8 cellular contexts compared by ENCODE assay signal in genomic region chr3:11651900-11652299, GRCh38. TPM values are rescaled to one million over a fixed set of nuclear protein-coding genes. Genes with fewer than 3 reads are reported as not detected.
DNase-seq lines count a peak whose midpoint lies in the region; ATAC-seq, FAIRE-seq and TF ChIP-seq lines count a peak whose summit lies in the region.

No MANE protein-coding gene starts in this region.

- H4K20me1 ChIP-seq in H1 (replicated peaks in 1 of 2; ENCODE audit: control insufficient read depth in 1 of 2, insufficient read depth in 2 of 2, low read length in 2 of 2): peaks cover 2 to 4% of the 10 kb centered on the region in 2 experiments

- H2BK5ac ChIP-seq in H1 (ENCODE audit: low read depth, low read length): no peak overlapping the region

- no peak overlapping the region for H3K56ac ChIP-seq in H1 (replicated peaks; ENCODE audit: insufficient read length, low read depth, low read length)

- H3K9me3 Mint-ChIP-seq in effector memory CD8-positive, alpha-beta T cell: no peaks in the 10 kb centered on the region

- no peak overlapping the region for H2AK5ac ChIP-seq in H1 (ENCODE audit: low read depth, low read length)

- no peak for ATAC-seq in HG03095 (IDR thresholded peaks at IDR 0.05; ENCODE audit: unreplicated experiment)
- ATAC-seq in esophagus mucosa: no peak
- ATAC-seq in GM18498 (IDR thresholded peaks at IDR 0.05; ENCODE audit: unreplicated experiment): no peak
- ATAC-seq in effector memory CD8-positive, alpha-beta T cell (replicated peaks): no peak

- H3K4me2 ChIP-seq in H1 (ENCODE audit: insufficient read depth in 1 of 2, low read depth in 2 of 2, low read length in 2 of 2): no peak overlapping the region
- H3K4me2 ChIP-seq in parathyroid adenoma (ENCODE audit: low read length): no peak overlapping the region

- no peak overlapping the region for H2BK15ac ChIP-seq in H1 (ENCODE audit: low read length)

- no peak for FAIRE-seq in H1 (lab: Jason Lieb, UNC)

- H4K91ac ChIP-seq in H1 (replicated peaks; ENCODE audit: insufficient read length, low read length): no peak overlapping the region

- H2BK120ac ChIP-seq in H1 (replicated peaks; ENCODE audit: low read depth, low read length): no peak overlapping the region

- no peak overlapping the region for H4K5ac ChIP-seq in H1 (ENCODE audit: insufficient read length, low read depth, low read length)

- H3K4me1 Mint-ChIP-seq in effector memory CD8-positive, alpha-beta T cell (ENCODE audit: low read depth in 2 of 2): peaks cover 5 to 7% of the 10 kb centered on the region in 2 donors

- no peaks in the 10 kb centered on the region for H3K36me3 ChIP-seq in H1 (ENCODE audit: control insufficient read depth in 2 of 4, insufficient read depth in 4 of 4, low read length in 3 of 4)
- no peaks in the 10 kb centered on the region for H3K36me3 ChIP-seq in parathyroid adenoma (ENCODE audit: control insufficient read depth, insufficient read depth, low read length)

- no peak overlapping the region for H4K8ac ChIP-seq in H1 (ENCODE audit: extremely low read depth, insufficient read depth, low read length)

- no peak overlapping the region for H3K4me3 Mint-ChIP-seq in effector memory CD8-positive, alpha-beta T cell

- POLR2A ChIA-PET in H1 (lab: Charles Lee; ENCODE audit: partially characterized antibody): no interaction called here

- CTCF ChIA-PET in H1 (lab: Charles Lee; ENCODE audit: partially characterized antibody): interaction anchor here (0.6 to 5.4 kb wide), 33 partner anchors 10 to 546 kb away, joined by 3 to 79 read pairs (median 4); no protein-coding TSS in a partner anchor

- no peak for DNase-seq in GM12864 (ENCODE audit: low read depth)
- peak; percentile 42 for DNase-seq in NCI-H69 (lab: John Stamatoyannopoulos, UW)
- DNase-seq in H1 (ENCODE audit: low read depth in 1 of 2, low spot score in 2 of 2): no peak
- no peak for DNase-seq in effector memory CD8-positive, alpha-beta T cell

- H3K27me3 ChIP-seq in H1 (replicated peaks in 1 of 4; ENCODE audit: control insufficient read depth in 3 of 4, extremely low read depth in 1 of 4, insufficient read depth in 3 of 4, low read length in 3 of 4) (no peaks in the 10 kb centered on the region), parathyroid adenoma (ENCODE audit: control insufficient read depth, insufficient read depth, low read length) (no peaks in the 10 kb centered on the region)

- H3K4me1 ChIP-seq in H1 (replicated peaks in 1 of 4; ENCODE audit: control insufficient read depth in 3 of 4, insufficient read depth in 4 of 4, low read length in 3 of 4) (peaks cover 2 to 11% (median 5%) of the 10 kb centered on the region in 4 experiments; a peak in 4 of 7 replicates), parathyroid adenoma (no peaks in the 10 kb centered on the region)

- no peaks in the 10 kb centered on the region for H3K23me2 ChIP-seq in H1 (ENCODE audit: low read depth, low read length)

- H3K9ac ChIP-seq in H1 (replicated peaks in 1 of 4; ENCODE audit: extremely low read depth in 1 of 4, low read depth in 3 of 4, low read length in 3 of 4) (no peak overlapping the region), parathyroid adenoma (no peak overlapping the region)

- no peak overlapping the region for H3K14ac ChIP-seq in H1 (ENCODE audit: insufficient read length)

- no peak overlapping the region for H3K4ac ChIP-seq in H1 (replicated peaks; ENCODE audit: insufficient read length, low read depth, low read length)

- H3K27me3 Mint-ChIP-seq in effector memory CD8-positive, alpha-beta T cell: no peaks in the 10 kb centered on the region

- no peak overlapping the region for H2BK20ac ChIP-seq in H1 (ENCODE audit: low read length)

- H3K36me3 Mint-ChIP-seq in effector memory CD8-positive, alpha-beta T cell (ENCODE audit: insufficient read depth): no peaks in the 10 kb centered on the region

- no peaks in the 10 kb centered on the region for H3K9me3 ChIP-seq in H1 (ENCODE audit: insufficient read depth in 2 of 2, low read depth in 1 of 2, low read length in 1 of 2)
- no peaks in the 10 kb centered on the region for H3K9me3 ChIP-seq in parathyroid adenoma (ENCODE audit: control insufficient read depth, low read length)

- H3K4me3 ChIP-seq in GM12864 (ENCODE audit: low read depth, low read length) (no peak overlapping the region), H1 (ENCODE audit: extremely low read depth in 1 of 4, insufficient read depth in 2 of 4, low read depth in 3 of 4, low read length in 4 of 4) (peak overlapping the region in 1 of 4 experiments; percentile 0; a peak in 1 of 8 replicates), parathyroid adenoma (ENCODE audit: low read depth, low read length) (no peak overlapping the region)

- H3K27ac Mint-ChIP-seq in effector memory CD8-positive, alpha-beta T cell: no peak overlapping the region

- no peak for TF ChIP-seq EP300 in H1 (IDR thresholded peaks at IDR 0.05; ENCODE audit: borderline replicate concordance in 1 of 2, low read depth in 2 of 2, low read length in 2 of 2)

- TF ChIP-seq RAD21 in H1 (IDR thresholded peaks at IDR 0.05 in 1 of 2, conservative IDR thresholded peaks at IDR 0.05 in 1 of 2; ENCODE audit: low read depth in 2 of 2, low read length in 2 of 2): peak in 1 of 2 experiments; percentile 62; a peak in 3 of 4 replicates

- H2AFZ ChIP-seq in H1 (ENCODE audit: low read length): no peak overlapping the region
- no peak overlapping the region for H2AFZ ChIP-seq in parathyroid adenoma

- no peak overlapping the region for H3K18ac ChIP-seq in H1 (ENCODE audit: extremely low read depth, low read length)

- H3K27ac ChIP-seq in H1 (ENCODE audit: low read depth, low read length) (no peak overlapping the region), parathyroid adenoma (no peak overlapping the region)

- TF ChIP-seq POLR2A in H1 (IDR thresholded peaks at IDR 0.05; ENCODE audit: control extremely low read depth in 1 of 2, low read depth in 2 of 2, low read length in 2 of 2): no peak

- H3K23ac ChIP-seq in H1 (ENCODE audit: insufficient read length): no peak overlapping the region

- H3K79me1 ChIP-seq in H1 (ENCODE audit: low read depth, low read length): peaks cover 2% of the 10 kb centered on the region

- H2BK12ac ChIP-seq in H1 (ENCODE audit: low read depth, low read length): no peak overlapping the region

- H3K79me2 ChIP-seq in H1 (ENCODE audit: control insufficient read depth in 1 of 2, insufficient read depth in 2 of 2, low read length in 2 of 2) (no peaks in the 10 kb centered on the region), parathyroid adenoma (no peaks in the 10 kb centered on the region)

- TF ChIP-seq CTCF in GM12864 (IDR thresholded peaks at IDR 0.05; ENCODE audit: low read depth, low read length, missing control alignments): peak; percentile 23
- TF ChIP-seq CTCF in H1 (IDR thresholded peaks at IDR 0.05; ENCODE audit: control extremely low read depth in 1 of 3, insufficient read depth in 1 of 3, low read depth in 1 of 3, low read length in 3 of 3): peak in 2 of 3 experiments; percentile 9 to 12; a peak in 2 of 4 replicates
- TF ChIP-seq CTCF in parathyroid adenoma (IDR thresholded peaks at IDR 0.05): peak; percentile 50

- 18% methylated on average over 2 of the region's 2 CpGs; no CpG with 5 or more reads in 1 of the 2 experiments for WGBS in H1 (ENCODE audit: extremely low coverage in 1 of 2, insufficient coverage in 1 of 2, insufficient read length in 1 of 2, insufficient replicate concordance in 2 of 2, low coverage in 1 of 2, low lambda C conversion rate in 2 of 2, missing lambda C conversion rate in 1 of 2), 2 experiments

TF ChIP-seq in H1, 55 proteins besides CTCF, POLR2A, EP300 and RAD21:
- TF ChIP-seq POU5F1 (IDR thresholded peaks at IDR 0.05; ENCODE audit: low read depth, low read length): no peak
- no peak for TF ChIP-seq RFX5 (IDR thresholded peaks at IDR 0.05; ENCODE audit: borderline replicate concordance, low read depth, low read length)
- no peak for TF ChIP-seq ZNF274 (IDR thresholded peaks at IDR 0.05; ENCODE audit: borderline replicate concordance, extremely low read depth, low read length)
- TF ChIP-seq SP4 (IDR thresholded peaks at IDR 0.05; ENCODE audit: low read length): no peak
- no peak for TF ChIP-seq TAF1 (IDR thresholded peaks at IDR 0.05; ENCODE audit: low read depth, low read length)
- no peak for TF ChIP-seq PHF8 (conservative IDR thresholded peaks at IDR 0.05; ENCODE audit: low read depth, low read length)
- TF ChIP-seq NANOG (IDR thresholded peaks at IDR 0.05; ENCODE audit: insufficient read depth, low read depth, low read length, poor library complexity, severe bottlenecking): no peak
- no peak for TF ChIP-seq SAP30 (IDR thresholded peaks at IDR 0.05; ENCODE audit: insufficient read depth, insufficient replicate concordance, low read length)
- TF ChIP-seq MAFK (IDR thresholded peaks at IDR 0.05; ENCODE audit: low read depth, low read length): no peak
- no peak for TF ChIP-seq KDM5A (IDR thresholded peaks at IDR 0.05; ENCODE audit: low read length)

RNA-seq across cellular contexts. Expression of gene VGLL4, which starts 8.2 kb away (rescaled TPM):
- 41.9 and 45.1 TPM in 2 replicates for total RNA-seq in H1 (2021; fragmentation: NEBNext Ultra II Directional; extraction: Animal tissue kit (Norgen Biotek cat#: 25700))
- polyA plus RNA-seq in H1 (2011; rRNA removed): 50.0 and 61.4 TPM in 2 replicates
- polyA plus RNA-seq in H1 (2011; cell fraction: cytosol; rRNA removed): 36.8 TPM
- 47.2 TPM for polyA plus RNA-seq in H1 (2011; cell fraction: nucleus; rRNA removed)
- polyA plus RNA-seq in H1 (2012, experiment 1 of 2): 25.0 to 30.9 TPM (median 26.7 TPM) in 4 replicates
- 28.4 TPM for polyA plus RNA-seq in H1 (2012, experiment 2 of 2)
- polyA plus RNA-seq in H1 (2013, experiment 1 of 2): 33.7 TPM
- polyA plus RNA-seq in H1 (2013, experiment 2 of 2): 33.3 TPM
- 23.2 and 35.7 TPM in 2 replicates for polyA minus RNA-seq in H1 (2011; rRNA and poly(A)+ RNA removed)
- 23.8 TPM for polyA minus RNA-seq in H1 (2011; cell fraction: cytosol; rRNA and poly(A)+ RNA removed)
- 46.4 TPM for polyA minus RNA-seq in H1 (2011; cell fraction: nucleus; rRNA and poly(A)+ RNA removed)
- total RNA-seq in esophagus mucosa: 36.3 TPM
